ENCODE assay signal across 8 cellular contexts in the genomic region with DNA sequence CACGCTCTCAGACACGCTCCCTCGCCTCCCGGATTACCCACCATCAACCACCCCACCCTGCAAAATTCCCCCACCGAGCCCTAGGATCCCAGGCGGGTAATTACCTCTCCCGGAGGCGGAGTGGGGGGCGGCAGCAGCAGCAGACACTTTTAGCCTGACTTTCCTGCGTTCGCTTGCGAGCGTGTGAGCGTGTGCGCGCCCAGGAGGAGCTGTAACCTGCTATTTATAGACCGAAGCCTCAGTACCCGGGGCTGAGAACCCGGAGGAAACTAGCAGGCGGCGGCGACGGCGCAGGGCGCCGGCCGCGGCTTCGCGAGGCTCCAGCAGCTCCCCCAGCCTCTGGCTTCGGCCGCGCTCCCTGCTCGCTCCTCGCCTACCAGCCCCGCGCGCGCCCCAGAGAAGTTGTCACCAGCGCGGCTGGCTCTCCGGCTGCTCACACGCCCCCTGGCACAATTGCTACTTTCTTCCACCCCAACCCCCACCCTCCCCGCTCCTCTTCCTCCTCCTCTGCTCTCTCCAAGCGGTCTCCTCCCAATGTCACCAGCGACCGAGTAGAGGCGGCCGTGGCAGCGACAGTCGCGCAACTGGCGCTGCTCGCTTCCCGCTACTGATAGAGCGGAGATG. TPM values are rescaled to one million over a fixed set of nuclear protein-coding genes. Genes with fewer than 3 reads are reported as not detected.
DNase-seq lines count a peak whose midpoint lies in the region; ATAC-seq and FAIRE-seq lines count a peak whose summit lies in the region.

Gene INPP4B, minus strand, starts transcription at position 197 of the 624 bp plus-strand sequence.

- H3K27ac ChIP-seq in HUES64 (ENCODE audit: low read depth, low read length) (no peak within 1 kb of the TSS), small intestine (ENCODE audit: low read depth in 1 of 2, low read length in 1 of 2) (peak within 1 kb of the TSS in 1 of 2 donors; percentile 13)

- H3K4me1 ChIP-seq in HUES64 (ENCODE audit: insufficient read depth, low read length) (peaks cover 3% of the 10 kb centered on the region; the same call in 1 of the 2 replicates), small intestine (ENCODE audit: control insufficient read depth in 2 of 2, insufficient read depth in 1 of 2, low read depth in 1 of 2, low read length in 1 of 2) (peaks cover 0 to 3% of the 10 kb centered on the region in 2 donors)

- H3K9me3 Mint-ChIP-seq in central memory CD8-positive, alpha-beta T cell: no peaks in the 10 kb centered on the region

- H3K4me3 ChIP-seq in HUES64 (ENCODE audit: low read length) (peak within 1 kb of the TSS; percentile 65), small intestine (ENCODE audit: low read depth in 1 of 2, low read length in 2 of 2) (peak within 1 kb of the TSS; percentile 55 to 61)

- no peak for FAIRE-seq in small intestine (lab: Jason Lieb, UNC)

- H3K4me1 Mint-ChIP-seq in central memory CD8-positive, alpha-beta T cell: peaks cover 15% of the 10 kb centered on the region

- peak within 1 kb of the TSS; percentile 79 for H3K4me3 Mint-ChIP-seq in central memory CD8-positive, alpha-beta T cell

- H3K27me3 ChIP-seq in HUES64 (ENCODE audit: insufficient read depth, low read length): peaks cover 68% of the 10 kb centered on the region
- no peaks in the 10 kb centered on the region for H3K27me3 ChIP-seq in small intestine (ENCODE audit: control insufficient read depth in 2 of 2, insufficient read depth in 2 of 2, low read length in 2 of 2)

- no peak within 1 kb of the TSS for H3K9ac ChIP-seq in HUES64 (ENCODE audit: low read depth, low read length)

- DNase-seq in GM03348 (ENCODE audit: low spot score): peak; percentile 72
- peak; percentile 5 to 15 (median 12) for DNase-seq in activated CD4-positive, CD25-positive, alpha-beta regulatory T cell (lab: John Stamatoyannopoulos, UW)
- DNase-seq in central memory CD8-positive, alpha-beta T cell (ENCODE audit: low spot score in 2 of 2): no peak
- peak; percentile 75 for DNase-seq in islet precursor cell
- peak; percentile 44 for DNase-seq in small intestine
- no peak for DNase-seq in cortex of kidney (lab: John Stamatoyannopoulos, UW)

- peaks cover 76% of the 10 kb centered on the region for H3K27me3 Mint-ChIP-seq in central memory CD8-positive, alpha-beta T cell

- H3K27ac Mint-ChIP-seq in central memory CD8-positive, alpha-beta T cell (ENCODE audit: low read depth): peak within 1 kb of the TSS; percentile 29

- under 1% methylated on average over 56 of the region's 56 CpGs for WGBS in HUES64
- 0 to 1% (median 0%) methylated on average over 52 to 56 of the region's 56 CpGs for WGBS in small intestine, 3 donors

- ATAC-seq in central memory CD8-positive, alpha-beta T cell (replicated peaks; ENCODE audit: extremely low read depth, poor library complexity, severe bottlenecking): peak; percentile 42
- no peak for ATAC-seq in GM21717 (IDR thresholded peaks at IDR 0.05; ENCODE audit: unreplicated experiment)

- peaks cover 4% of the 10 kb centered on the region for H3K36me3 Mint-ChIP-seq in central memory CD8-positive, alpha-beta T cell (ENCODE audit: insufficient read depth)

- H3K9me3 ChIP-seq in HUES64 (ENCODE audit: insufficient read depth, low read depth, low read length) (no peaks in the 10 kb centered on the region), small intestine (ENCODE audit: control insufficient read depth, low read depth) (no peaks in the 10 kb centered on the region)

- no peaks in the 10 kb centered on the region for H3K36me3 ChIP-seq in HUES64 (ENCODE audit: insufficient read depth, low read length)
- no peaks in the 10 kb centered on the region for H3K36me3 ChIP-seq in small intestine (ENCODE audit: control insufficient read depth in 2 of 2, insufficient read depth in 2 of 2, low read length in 2 of 2)

RNA-seq across cellular contexts. Expression of gene INPP4B, which starts in this region (rescaled TPM):
- polyA plus RNA-seq in HUES64 (2013, experiment 1 of 2): 0.95 TPM
- 2.0 TPM for polyA plus RNA-seq in HUES64 (2013, experiment 2 of 2)
- 1 to 10 TPM; 2.7 to 4.5 (median 3.9) TPM for polyA plus RNA-seq in small intestine

Comparison
In these comparisons a context has a peak if more than half of its experiments do, and no peak if none do; other contexts are left out.
1. DNase-seq: peak in GM03348 (single experiment), activated CD4-positive, CD25-positive, alpha-beta regulatory T cell (4 of 4), islet precursor cell (single experiment) and small intestine (single experiment); none in central memory CD8-positive, alpha-beta T cell (0 of 2) and cortex of kidney (single experiment).